In genomic region chr17:43671075-43671692, GRCh38 we compare ENCODE assay signal across 13 cellular contexts. TPM values are rescaled to one million over a fixed set of nuclear protein-coding genes. Genes with fewer than 3 reads are reported as not detected.
DNase-seq lines count a peak whose midpoint lies in the region; ATAC-seq and TF ChIP-seq lines count a peak whose summit lies in the region.
"Had no signal": no experiment of that assay in that cellular context is flagged by ENCODE, and none has a peak within 500 bp of the region (broad histone marks: within the 10 kb centered on the region; RNA-seq: fewer than 3 reads in every experiment).

No MANE protein-coding gene starts in this region.

- peaks cover 9% of the 10 kb centered on the region for H3K4me1 ChIP-seq in A673 (ENCODE audit: insufficient read depth, low read length, poor library complexity, severe bottlenecking)

- H3K36me3 ChIP-seq in A673 (ENCODE audit: insufficient read depth, low read length, poor library complexity, severe bottlenecking) = no peaks in the 10 kb centered on the region

- ATAC-seq in GM18502 (IDR thresholded peaks at IDR 0.05; ENCODE audit: poor library complexity, unreplicated experiment) (no peak), HG02973 (IDR thresholded peaks at IDR 0.05; ENCODE audit: unreplicated experiment) (no peak)
- ATAC-seq: activated CD8-positive, alpha-beta memory T cell treated with anti-CD3 and anti-CD28 coated beads, Interleukin-2, amount 10 ng/mL, durations not matched to agents 7 days and 5 days had no signal

- H3K4me3 ChIP-seq in A673 (ENCODE audit: low read depth, low read length, poor library complexity, severe bottlenecking) (no peak overlapping the region), fibroblast of mammary gland (ENCODE audit: control insufficient read depth, low read depth, low read length) (no peak overlapping the region)
- H3K4me3 ChIP-seq: hepatocyte had no signal

- POLR2A ChIA-PET in A673 (lab: Charles Lee; ENCODE audit: low non-redundant PET) = interaction anchor here (0.7 kb wide), 1 partner anchor 109 kb away, joined by 3 read pairs; no protein-coding TSS in a partner anchor

- DNase-seq in A673 (ENCODE audit: low spot score) = peak; percentile 22
- peak; percentile 26 for DNase-seq in G401 (ENCODE audit: low spot score)
- DNase-seq in NCI-H2196 treated with DMSO at 0.1 percent for 48 hours (lab: John Stamatoyannopoulos, UW; ENCODE audit: unreplicated experiment) = peak; percentile 33
- peak; percentile 79 for DNase-seq in fibroblast of mammary gland (ENCODE audit: low read depth)
- DNase-seq in NCI-H748 (lab: John Stamatoyannopoulos, UW; ENCODE audit: unreplicated experiment) = no peak
- no peak for DNase-seq in SHP77 treated with DMSO at 0.1 percent for 48 hours (lab: John Stamatoyannopoulos, UW)
- DNase-seq: activated CD8-positive, alpha-beta memory T cell treated with anti-CD3 and anti-CD28 coated beads, Interleukin-2, amount 10 ng/mL, durations not matched to agents 7 days and 5 days; effector CD4-positive, alpha-beta T cell; Kasumi-1 had no signal

- in situ Hi-C loops in G401 (cut with HindIII; ENCODE audit: low sequenced_read_pairs) = no loop called here

- TF ChIP-seq CTCF in A673 (conservative IDR thresholded peaks at IDR 0.05; ENCODE audit: low read depth, low read length) (no peak), fibroblast of mammary gland (conservative IDR thresholded peaks at IDR 0.05; ENCODE audit: control insufficient read depth, insufficient read depth, low read depth, low read length) (no peak)

- no peak overlapping the region for H3K27ac ChIP-seq in A673 (ENCODE audit: low read depth, low read length, poor library complexity, severe bottlenecking)

- no TSS peak for BruUV-seq in A673 (replicated peaks; lab: Mats Ljungman, UMichigan)

- CTCF ChIA-PET in A673 (lab: Charles Lee) = no interaction called here

- no peaks in the 10 kb centered on the region for H3K27me3 ChIP-seq in A673 (replicated peaks; ENCODE audit: insufficient read depth, low read depth, low read length, poor library complexity)
- H3K27me3 ChIP-seq: hepatocyte had no signal

- H3K9me3 ChIP-seq in A673 (ENCODE audit: low read depth, low read length, poor library complexity, severe bottlenecking) = no peaks in the 10 kb centered on the region

- intact Hi-C loops in A673 (cut with micrococcal nuclease; ENCODE audit: unreplicated experiment) = no loop called here

RNA-seq across cellular contexts. Expression of gene MEOX1, which starts 9.5 kb away (rescaled TPM):
- 0.82 and 1.1 TPM in 2 replicates for total RNA-seq in A673 (2021)
- 86.0 and 87.4 TPM in 2 replicates for total RNA-seq in G401 (2014; rRNA removed; shearing (Covaris generic))
- total RNA-seq: OCI-LY7 had no signal

Comparison
In these comparisons a context has a peak if more than half of its experiments do, and no peak if none do; other contexts are left out.
1. DNase-seq: peak in A673 (single experiment), G401 (single experiment), NCI-H2196 treated with DMSO at 0.1 percent for 48 hours (single experiment) and fibroblast of mammary gland (single experiment); none in NCI-H748 (single experiment) and SHP77 treated with DMSO at 0.1 percent for 48 hours (single experiment).
2. RNA of gene MEOX1, which starts 9.5 kb away (total RNA-seq): 86.0 to 87.4 TPM in G401; 0.82 to 1.1 TPM in A673; every median in the first group is over 10 times any median in the second.